In the genomic region with DNA sequence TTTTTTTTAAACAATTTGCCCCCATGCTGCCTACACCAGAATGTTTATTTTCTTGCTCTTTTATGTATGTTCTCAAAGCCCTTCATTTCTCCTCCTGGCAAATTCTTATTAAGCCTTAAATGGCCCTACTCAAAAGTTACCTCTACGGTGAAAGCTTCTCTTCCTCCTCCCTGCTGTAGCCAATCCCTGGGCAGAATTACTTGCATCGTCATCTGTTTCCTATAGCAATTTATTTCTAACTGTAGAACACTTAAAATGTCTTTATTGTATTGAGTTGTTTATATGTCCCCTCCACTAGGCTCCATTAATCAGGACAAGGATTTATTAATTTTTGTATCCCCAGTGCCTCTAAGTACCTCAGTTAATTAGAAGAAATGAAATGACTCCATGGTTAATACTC, we compare ENCODE assay signal across 1 cellular context.
TF ChIP-seq lines count a peak whose summit lies in the region.

No MANE protein-coding gene starts in this region.

TF ChIP-seq in A549, 52 proteins besides CTCF, POLR2A, EP300 and RAD21 (continued from another document):
- TF ChIP-seq, protein P1, sequence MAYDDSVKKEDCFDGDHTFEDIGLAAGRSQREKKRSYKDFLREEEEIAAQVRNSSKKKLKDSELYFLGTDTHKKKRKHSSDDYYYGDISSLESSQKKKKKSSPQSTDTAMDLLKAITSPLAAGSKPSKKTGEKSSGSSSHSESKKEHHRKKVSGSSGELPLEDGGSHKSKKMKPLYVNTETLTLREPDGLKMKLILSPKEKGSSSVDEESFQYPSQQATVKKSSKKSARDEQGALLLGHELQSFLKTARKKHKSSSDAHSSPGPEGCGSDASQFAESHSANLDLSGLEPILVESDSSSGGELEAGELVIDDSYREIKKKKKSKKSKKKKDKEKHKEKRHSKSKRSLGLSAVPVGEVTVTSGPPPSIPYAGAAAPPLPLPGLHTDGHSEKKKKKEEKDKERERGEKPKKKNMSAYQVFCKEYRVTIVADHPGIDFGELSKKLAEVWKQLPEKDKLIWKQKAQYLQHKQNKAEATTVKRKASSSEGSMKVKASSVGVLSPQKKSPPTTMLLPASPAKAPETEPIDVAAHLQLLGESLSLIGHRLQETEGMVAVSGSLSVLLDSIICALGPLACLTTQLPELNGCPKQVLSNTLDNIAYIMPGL (CRISPR knock-in tag; IDR thresholded peaks at IDR 0.05; ENCODE audit: borderline replicate concordance): no peak
- no peak for TF ChIP-seq EHF (CRISPR knock-in tag; IDR thresholded peaks at IDR 0.05)
- TF ChIP-seq SREBF2 (IDR thresholded peaks at IDR 0.05): no peak
- TF ChIP-seq NFE2L2 (conservative IDR thresholded peaks at IDR 0.05; ENCODE audit: low read length): no peak
- no peak for TF ChIP-seq JUNB (IDR thresholded peaks at IDR 0.05)
